9 cellular contexts compared by ENCODE assay signal in the genomic region with DNA sequence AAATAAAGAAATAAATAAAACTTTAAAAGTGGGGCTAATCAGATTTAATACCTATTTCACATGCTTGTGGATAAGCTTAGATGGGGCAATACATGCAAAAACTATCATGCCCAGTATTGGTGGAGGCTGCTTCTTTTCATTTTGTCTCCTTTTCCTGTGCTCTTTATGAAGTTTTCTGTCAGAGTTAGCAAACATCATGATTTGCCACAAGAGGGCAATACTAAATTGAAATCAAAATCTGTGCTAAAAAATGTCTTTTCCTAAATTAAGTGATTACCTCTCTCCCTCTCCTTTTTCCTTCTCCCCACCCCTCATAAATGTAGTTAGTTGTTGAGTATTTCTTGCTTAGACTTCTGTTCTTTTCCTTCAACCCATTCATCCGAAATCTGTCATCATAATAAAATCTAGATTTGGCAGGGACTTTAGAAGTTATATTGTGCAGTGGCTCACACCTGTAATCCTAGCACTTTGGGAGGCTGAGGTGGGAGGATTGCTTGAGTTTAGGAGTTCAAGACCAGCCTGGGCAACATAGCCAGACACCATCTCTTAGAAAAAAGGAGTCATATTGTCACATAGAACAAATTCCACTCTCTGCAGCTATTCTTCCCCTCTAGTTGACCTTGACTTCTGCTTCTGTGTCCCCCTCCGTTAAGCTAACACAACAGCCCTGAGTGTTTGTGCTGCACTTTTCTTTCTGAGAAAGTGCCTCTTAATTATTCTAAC. TPM values are rescaled to one million over a fixed set of nuclear protein-coding genes. Genes with fewer than 3 reads are reported as not detected.
DNase-seq lines count a peak whose midpoint lies in the region; ATAC-seq and TF ChIP-seq lines count a peak whose summit lies in the region.
"Had no signal": no experiment of that assay in that cellular context is flagged by ENCODE, and none has a peak within 500 bp of the region (broad histone marks: within the 10 kb centered on the region; RNA-seq: fewer than 3 reads in every experiment).

No MANE protein-coding gene starts in this region.

- no peaks in the 10 kb centered on the region for H3K79me2 ChIP-seq in DND-41 (ENCODE audit: insufficient read depth, low read length)
- no peaks in the 10 kb centered on the region for H3K79me2 ChIP-seq in parathyroid adenoma

- TF ChIP-seq CTCF in DND-41 (IDR thresholded peaks at IDR 0.05; ENCODE audit: borderline replicate concordance, extremely low read depth, low read length, poor library complexity, severe bottlenecking) (peak; percentile 55), NB4 (IDR thresholded peaks at IDR 0.05; ENCODE audit: low read depth, low read length) (no peak), parathyroid adenoma (IDR thresholded peaks at IDR 0.05) (peak; percentile 43)

- no peak for DNase-seq in DND-41
- peak; percentile 5 for DNase-seq in NB4 (ENCODE audit: low read depth)
- peak; percentile 54 for DNase-seq in dermis blood vessel endothelial cell
- DNase-seq in NCI-H1930 (lab: John Stamatoyannopoulos, UW) = no peak
- no peak for DNase-seq in NCI-H526 treated with DMSO at 0.1 percent for 48 hours (lab: John Stamatoyannopoulos, UW)
- DNase-seq in SKM-1 (lab: John Stamatoyannopoulos, UW; ENCODE audit: unreplicated experiment) = no peak
- DNase-seq: left colon had no signal

- H3K4me1 ChIP-seq in DND-41 (ENCODE audit: insufficient read depth, low read length) (peaks cover 15% of the 10 kb centered on the region), parathyroid adenoma (no peaks in the 10 kb centered on the region)

- ATAC-seq in DND-41 (ENCODE audit: insufficient read depth, low read depth) = no peak
- ATAC-seq in HG03159 (IDR thresholded peaks at IDR 0.05; ENCODE audit: unreplicated experiment) = no peak
- ATAC-seq: left colon had no signal

- H2AFZ ChIP-seq in DND-41 (ENCODE audit: low read depth, low read length) (no peak overlapping the region), parathyroid adenoma (no peak overlapping the region)

- H3K9ac ChIP-seq in DND-41 (ENCODE audit: low read depth, low read length) = no peak overlapping the region
- H3K9ac ChIP-seq in parathyroid adenoma = no peak overlapping the region

- H4K20me1 ChIP-seq in DND-41 (ENCODE audit: insufficient read depth, low read length) = no peaks in the 10 kb centered on the region

- H3K4me2 ChIP-seq in DND-41 (ENCODE audit: insufficient read depth, low read length) (no peak overlapping the region), parathyroid adenoma (ENCODE audit: low read length) (no peak overlapping the region)

- TF ChIP-seq POLR2A in NB4 (IDR thresholded peaks at IDR 0.05; ENCODE audit: extremely low read depth, insufficient read length) = no peak

- no peaks in the 10 kb centered on the region for H3K9me3 ChIP-seq in DND-41 (ENCODE audit: insufficient read depth, low read length, severe bottlenecking)
- no peaks in the 10 kb centered on the region for H3K9me3 ChIP-seq in parathyroid adenoma (ENCODE audit: control insufficient read depth, low read length)

- H3K36me3 ChIP-seq in DND-41 (ENCODE audit: insufficient read depth, low read length) (no peaks in the 10 kb centered on the region), parathyroid adenoma (ENCODE audit: control insufficient read depth, insufficient read depth, low read length) (no peaks in the 10 kb centered on the region)

- H3K4me3 ChIP-seq in DND-41 (ENCODE audit: low read depth in 1 of 2, low read length in 2 of 2) (no peak overlapping the region), NB4 (ENCODE audit: low read depth, low read length) (no peak overlapping the region), parathyroid adenoma (ENCODE audit: low read depth, low read length) (no peak overlapping the region)

- H3K27me3 ChIP-seq in DND-41 (ENCODE audit: insufficient read depth, low read length, poor library complexity) = no peaks in the 10 kb centered on the region
- H3K27me3 ChIP-seq in parathyroid adenoma (ENCODE audit: control insufficient read depth, insufficient read depth, low read length) = no peaks in the 10 kb centered on the region

- H3K27ac ChIP-seq in DND-41 (ENCODE audit: low read length) (no peak overlapping the region), parathyroid adenoma (no peak overlapping the region)

RNA-seq across cellular contexts. Expression of gene ARHGAP42, which starts 4.7 kb away (rescaled TPM):
- 6.0 and 13.4 TPM in 2 replicates for total RNA-seq in dermis blood vessel endothelial cell

Comparison
In these comparisons a context has a peak if more than half of its experiments do, and no peak if none do; other contexts are left out.
1. DNase-seq: peak in NB4 (single experiment) and dermis blood vessel endothelial cell (single experiment); none in DND-41 (single experiment), NCI-H1930 (0 of 2), NCI-H526 treated with DMSO at 0.1 percent for 48 hours (single experiment) and SKM-1 (single experiment).